In the genomic region with DNA sequence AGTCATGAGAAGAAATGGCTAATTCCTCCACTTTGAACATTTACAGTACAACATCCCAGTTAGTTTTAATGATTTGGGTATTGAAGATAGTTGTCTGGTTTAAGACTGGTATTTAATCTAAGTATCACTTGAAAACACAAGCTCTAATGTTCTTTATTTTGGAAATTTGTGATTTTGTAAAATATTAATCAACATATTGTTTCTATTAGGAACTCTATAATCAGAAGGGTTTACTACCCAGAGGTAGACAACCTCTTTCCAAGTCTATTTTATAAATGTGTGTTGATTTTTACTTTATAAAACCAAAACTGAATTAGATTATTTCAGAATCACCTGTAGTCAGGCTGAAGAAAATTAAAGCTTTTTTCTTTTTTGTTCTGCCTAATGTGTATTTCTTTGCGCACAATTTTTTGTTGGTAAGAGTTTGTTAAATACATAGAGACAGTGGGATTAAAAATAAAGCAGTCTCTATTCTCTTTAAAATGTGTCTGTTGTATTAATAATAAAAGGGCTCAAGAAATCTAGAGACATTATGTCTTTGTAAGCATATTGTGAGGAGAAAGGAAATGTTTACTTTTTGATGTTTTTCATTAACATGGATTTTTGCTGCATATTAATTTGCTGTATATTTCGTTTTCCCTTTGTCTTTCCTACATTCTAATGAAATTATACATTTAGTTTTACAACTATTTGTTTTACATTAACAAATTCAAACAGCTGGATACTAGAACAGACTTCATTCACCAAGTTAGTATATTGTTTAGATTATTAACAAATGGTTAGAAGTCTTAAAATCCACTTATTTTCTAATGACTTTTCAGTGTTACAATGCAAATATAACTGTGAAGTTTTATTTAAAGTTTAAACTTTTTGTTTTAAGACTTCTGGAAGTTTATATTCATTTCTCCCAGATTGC, we compare ENCODE assay signal across 1 cellular context.
A peak's percentile ranks its signal among the peaks of the same experiment; 100 is the strongest.
TF ChIP-seq lines count a peak whose summit lies in the region.

No MANE protein-coding gene starts in this region.

TF ChIP-seq in HEK293, 187 proteins besides CTCF, POLR2A, EP300 and RAD21:
- TF ChIP-seq ZNF624 (tag by site-specific recombination; IDR thresholded peaks at IDR 0.05) (no peak), REPIN1 (tag by site-specific recombination; IDR thresholded peaks at IDR 0.05; ENCODE audit: low read depth) (no peak)
- TF ChIP-seq, protein P1, sequence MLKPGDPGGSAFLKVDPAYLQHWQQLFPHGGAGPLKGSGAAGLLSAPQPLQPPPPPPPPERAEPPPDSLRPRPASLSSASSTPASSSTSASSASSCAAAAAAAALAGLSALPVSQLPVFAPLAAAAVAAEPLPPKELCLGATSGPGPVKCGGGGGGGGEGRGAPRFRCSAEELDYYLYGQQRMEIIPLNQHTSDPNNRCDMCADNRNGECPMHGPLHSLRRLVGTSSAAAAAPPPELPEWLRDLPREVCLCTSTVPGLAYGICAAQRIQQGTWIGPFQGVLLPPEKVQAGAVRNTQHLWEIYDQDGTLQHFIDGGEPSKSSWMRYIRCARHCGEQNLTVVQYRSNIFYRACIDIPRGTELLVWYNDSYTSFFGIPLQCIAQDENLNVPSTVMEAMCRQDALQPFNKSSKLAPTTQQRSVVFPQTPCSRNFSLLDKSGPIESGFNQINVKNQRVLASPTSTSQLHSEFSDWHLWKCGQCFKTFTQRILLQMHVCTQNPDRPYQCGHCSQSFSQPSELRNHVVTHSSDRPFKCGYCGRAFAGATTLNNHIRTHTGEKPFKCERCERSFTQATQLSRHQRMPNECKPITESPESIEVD (tag by site-specific recombination; IDR thresholded peaks at IDR 0.05), result peak; percentile 92
